Comparison of ENCODE assay signal across 8 cellular contexts in the genomic region with DNA sequence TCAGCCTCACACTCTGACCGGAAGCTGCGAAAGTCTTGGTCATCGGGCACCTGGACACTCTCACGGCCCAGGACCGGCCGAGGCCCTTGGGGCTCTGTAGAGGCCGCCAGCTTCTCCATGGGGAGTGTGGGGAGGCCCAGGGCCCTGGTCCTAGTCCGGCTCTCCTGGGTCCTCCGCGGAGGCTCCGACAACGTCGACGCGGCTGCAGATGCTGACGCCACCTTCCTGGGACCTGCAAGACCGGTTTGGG. TPM values are rescaled to one million over a fixed set of nuclear protein-coding genes. Genes with fewer than 3 reads are reported as not detected.
DNase-seq lines count a peak whose midpoint lies in the region; ATAC-seq and TF ChIP-seq lines count a peak whose summit lies in the region.

No MANE protein-coding gene starts in this region.

- H3K4me2 ChIP-seq in KMS-11, result peak overlapping the region; percentile 51; the same call in 1 of the 2 replicates

- H3K4me3 ChIP-seq in BJ (ENCODE audit: low read depth, low read length), result peak overlapping the region; percentile 46
- no peak overlapping the region for H3K4me3 ChIP-seq in KMS-11 (IDR thresholded peaks at IDR 0.05; ENCODE audit: insufficient read depth, low read depth, low read length)
- peak overlapping the region; percentile 94 for H3K4me3 ChIP-seq in coronary artery
- peak overlapping the region; percentile 52 for H3K4me3 ChIP-seq in naive thymus-derived CD4-positive, alpha-beta T cell (ENCODE audit: low read length)

- peaks cover 14% of the 10 kb centered on the region for H3K4me1 ChIP-seq in KMS-11 (ENCODE audit: low read depth, poor library complexity, severe bottlenecking)
- peaks cover 7 to 14% of the 10 kb centered on the region in 2 donors for H3K4me1 ChIP-seq in naive thymus-derived CD4-positive, alpha-beta T cell (ENCODE audit: control insufficient read depth in 2 of 2, insufficient read depth in 2 of 2, low read length in 2 of 2)

- H3K27me3 Mint-ChIP-seq in naive thymus-derived CD4-positive, alpha-beta T cell, result peaks cover 0 to 6% (median 0%) of the 10 kb centered on the region in 5 donors

- H3K4me1 Mint-ChIP-seq in naive thymus-derived CD4-positive, alpha-beta T cell, result peaks cover 23 to 35% (median 31%) of the 10 kb centered on the region in 7 donors

- no peak for ATAC-seq in naive thymus-derived CD4-positive, alpha-beta T cell
- ATAC-seq in GM19395 (IDR thresholded peaks at IDR 0.05; ENCODE audit: unreplicated experiment), result no peak
- ATAC-seq in GM18867 (IDR thresholded peaks at IDR 0.05; ENCODE audit: unreplicated experiment), result no peak

- no peaks in the 10 kb centered on the region for H4K20me1 ChIP-seq in KMS-11 (ENCODE audit: insufficient read depth)

- no peaks in the 10 kb centered on the region for H3K9me3 Mint-ChIP-seq in naive thymus-derived CD4-positive, alpha-beta T cell

- H3K36me3 ChIP-seq in BJ (ENCODE audit: control insufficient read depth, insufficient read depth, low read length) (no peaks in the 10 kb centered on the region; the same call in 1 of the 2 replicates), KMS-11 (ENCODE audit: insufficient read depth) (no peaks in the 10 kb centered on the region)
- no peaks in the 10 kb centered on the region for H3K36me3 ChIP-seq in naive thymus-derived CD4-positive, alpha-beta T cell (ENCODE audit: control insufficient read depth in 2 of 3, insufficient read depth in 3 of 3, low read length in 3 of 3)

- peak overlapping the region; percentile 26 to 85 (median 65) for H3K4me3 Mint-ChIP-seq in naive thymus-derived CD4-positive, alpha-beta T cell

- H3K27ac ChIP-seq in KMS-11 (no peak overlapping the region), coronary artery (peak overlapping the region; percentile 10 to 53)
- H3K27ac ChIP-seq in naive thymus-derived CD4-positive, alpha-beta T cell (ENCODE audit: low read depth, low read length), result peak overlapping the region; percentile 71

- peaks cover 0 to 4% (median 0%) of the 10 kb centered on the region in 5 donors for H3K36me3 Mint-ChIP-seq in naive thymus-derived CD4-positive, alpha-beta T cell

- H3K9ac ChIP-seq in KMS-11, result no peak overlapping the region

- no peaks in the 10 kb centered on the region for H3K9me3 ChIP-seq in naive thymus-derived CD4-positive, alpha-beta T cell (ENCODE audit: control insufficient read depth in 2 of 3, low read length in 3 of 3)

- H3K27ac Mint-ChIP-seq in naive thymus-derived CD4-positive, alpha-beta T cell, result peak overlapping the region in 2 of 9 donors; percentile 65 to 71

- intact Hi-C loops in naive thymus-derived CD4-positive, alpha-beta T cell (cut with micrococcal nuclease), result loop anchor here (1.0 to 2.0 kb wide), 4 partner anchors 12 to 33 kb away; partner anchors contain the start of genes ARAP1 (in 2 of the 2) and ATG16L2 (in 1 of the 2)

- 0 out of 2 replicates have a peak, but pooled peaks cover 1% of the 10 kb centered on the region for H3K27me3 ChIP-seq in BJ (ENCODE audit: control insufficient read depth, insufficient read depth, low read length)
- H3K27me3 ChIP-seq in KMS-11 (ENCODE audit: insufficient read depth, low read depth), result peaks cover 5% of the 10 kb centered on the region; the same call in 1 of the 2 replicates
- no peaks in the 10 kb centered on the region for H3K27me3 ChIP-seq in naive thymus-derived CD4-positive, alpha-beta T cell (ENCODE audit: control insufficient read depth in 2 of 2, insufficient read depth in 2 of 2, low read length in 2 of 2)

- no peak for TF ChIP-seq CTCF in BJ (IDR thresholded peaks at IDR 0.05; ENCODE audit: insufficient read depth, low read depth, low read length)
- no peak for TF ChIP-seq CTCF in KMS-11 (conservative IDR thresholded peaks at IDR 0.05; ENCODE audit: low read depth, low read length)
- no peak for TF ChIP-seq CTCF in coronary artery (IDR thresholded peaks at IDR 0.05)

- POLR2A ChIA-PET in BJ (lab: Charles Lee), result no interaction called here
- POLR2A ChIA-PET in naive thymus-derived CD4-positive, alpha-beta T cell (lab: Charles Lee), result interaction anchor here (2.3 to 2.7 kb wide), 2 partner anchors 12 to 58 kb away, joined by 15 to 16 read pairs; no protein-coding TSS in a partner anchor

- DNase-seq in BJ (ENCODE audit: low read depth) (no peak), coronary artery (ENCODE audit: low spot score) (no peak), AG20443 (ENCODE audit: low spot score) (no peak)
- no peak for DNase-seq in naive thymus-derived CD4-positive, alpha-beta T cell
- DNase-seq in activated effector memory CD4-positive, alpha-beta T cell treated with anti-CD3 and anti-CD28 coated beads, Interleukin-2, amount 50 U/mL, for 16 hours, result no peak

- no peak overlapping the region for H2AFZ ChIP-seq in KMS-11 (ENCODE audit: low read depth)

- no peaks in the 10 kb centered on the region for H3K79me2 ChIP-seq in KMS-11 (ENCODE audit: insufficient read depth, low read depth)

- CTCF ChIA-PET in BJ (lab: Yijun Ruan, JAX), result interaction anchor here (1.1 to 3.1 kb wide), 2 partner anchors 13 to 56 kb away, joined by 3 to 27 read pairs; partner anchors contain the start of gene STARD10
- CTCF ChIA-PET in naive thymus-derived CD4-positive, alpha-beta T cell (lab: Charles Lee), result interaction anchor here (0.5 kb wide), 1 partner anchor 205 kb away, joined by 3 read pairs; no protein-coding TSS in a partner anchor

RNA-seq across cellular contexts. Expression of gene STARD10, which starts 12.9 kb away (rescaled TPM):
- polyA plus RNA-seq in BJ (2011; rRNA removed), result 25.4 and 37.1 TPM in 2 replicates
- polyA minus RNA-seq in BJ (2011; rRNA and poly(A)+ RNA removed), result 10.8 and 32.9 TPM in 2 replicates
- 10 to 100 TPM; 10.9 to 26.1 (median 16.4) TPM for total RNA-seq in naive thymus-derived CD4-positive, alpha-beta T cell
- polyA plus RNA-seq in naive thymus-derived CD4-positive, alpha-beta T cell, result 10 to 100 TPM; 18.4 to 20.0 TPM

RNA-seq across cellular contexts. Expression of gene ARAP1, which starts 28.8 kb away (rescaled TPM):
- polyA plus RNA-seq in BJ (2011; rRNA removed), result 47.7 and 74.5 TPM in 2 replicates
- polyA minus RNA-seq in BJ (2011; rRNA and poly(A)+ RNA removed), result 73.8 and 78.1 TPM in 2 replicates
- 100 to 1,000 TPM; 119 to 317 (median 156) TPM for total RNA-seq in naive thymus-derived CD4-positive, alpha-beta T cell
- polyA plus RNA-seq in naive thymus-derived CD4-positive, alpha-beta T cell, result 10 to 100 TPM; 30.4 to 55.3 TPM

RNA-seq across cellular contexts. Expression of gene ATG16L2, which starts 33.2 kb away (rescaled TPM):
- polyA plus RNA-seq in BJ (2011; rRNA removed), result 8.3 and 10.1 TPM in 2 replicates
- polyA minus RNA-seq in BJ (2011; rRNA and poly(A)+ RNA removed), result 3.3 and 4.6 TPM in 2 replicates
- total RNA-seq in naive thymus-derived CD4-positive, alpha-beta T cell, result 100 to 1,000 TPM in 4 of 5 experiments, 10 to 100 TPM in 1; 99.5 to 199 (median 166) TPM
- 10 to 100 TPM; 12.8 to 19.9 TPM for polyA plus RNA-seq in naive thymus-derived CD4-positive, alpha-beta T cell
